Comparison of ENCODE assay signal across 26 cellular contexts in genomic region chr16:49931931-49932330, GRCh38.
"Had no signal": no experiment of that assay in that cellular context is flagged by ENCODE, and none has a peak within 500 bp of the region (broad histone marks: within the 10 kb centered on the region; RNA-seq: fewer than 3 reads in every experiment).

No MANE protein-coding gene starts in this region.

- H3K4me1 ChIP-seq: adrenal gland, body of pancreas, foreskin keratinocyte, lower lobe of right lung, pancreas, psoas muscle, suprapubic skin, tibial artery had no signal

- H3K4me3 Mint-ChIP-seq: activated CD4-positive, alpha-beta T cell treated with anti-CD3 and anti-CD28 coated beads, Interleukin-2, amount 10 ng/mL, durations not matched to agents 7 days and 5 days; activated CD8-positive, alpha-beta T cell treated with anti-CD3 and anti-CD28 coated beads for 36 hours; activated naive CD8-positive, alpha-beta T cell treated with anti-CD3 and anti-CD28 coated beads for 36 hours; activated T-cell treated with anti-CD3 and anti-CD28 coated beads, Interleukin-2, amount 50 U/mL, for 4 hours; activated T-helper 17 cell treated with anti-CD3 and anti-CD28 coated beads, Interleukin-2, amount 50 U/mL, for 72 hours; dendritic cell treated with granulocyte-macrophage colony-stimulating factor and Interleukin-4, amounts not matched to agents 40 ng/mL and 50 ng/mL, for 4 days; natural killer cell treated with Interleukin-12 subunit alpha and Interleukin-12 subunit beta and Interleukin-15 and Interleukin-18, amount 100 ng/mL, for 72 hours; WTC11 had no signal

- ATAC-seq: activated CD8-positive, alpha-beta T cell treated with anti-CD3 and anti-CD28 coated beads for 36 hours; activated T-cell treated with anti-CD3 and anti-CD28 coated beads, Interleukin-2, amount 50 U/mL, for 4 hours; activated T-helper 17 cell treated with anti-CD3 and anti-CD28 coated beads, Interleukin-2, amount 50 U/mL, for 72 hours; body of pancreas; foreskin keratinocyte; heart right ventricle; left lobe of liver; lower lobe of right lung; natural killer cell treated with Interleukin-12 subunit alpha and Interleukin-12 subunit beta and Interleukin-15 and Interleukin-18, amount 100 ng/mL, for 72 hours; pancreas; psoas muscle; WTC11 had no signal

- H3K9me3 Mint-ChIP-seq: activated CD4-positive, alpha-beta T cell treated with anti-CD3 and anti-CD28 coated beads, Interleukin-2, amount 10 ng/mL, durations not matched to agents 7 days and 5 days; activated CD8-positive, alpha-beta T cell treated with anti-CD3 and anti-CD28 coated beads for 36 hours; activated naive CD8-positive, alpha-beta T cell treated with anti-CD3 and anti-CD28 coated beads for 36 hours; activated T-cell treated with anti-CD3 and anti-CD28 coated beads, Interleukin-2, amount 50 U/mL, for 4 hours; activated T-helper 17 cell treated with anti-CD3 and anti-CD28 coated beads, Interleukin-2, amount 50 U/mL, for 72 hours; dendritic cell treated with granulocyte-macrophage colony-stimulating factor and Interleukin-4, amounts not matched to agents 40 ng/mL and 50 ng/mL, for 4 days; natural killer cell treated with Interleukin-12 subunit alpha and Interleukin-12 subunit beta and Interleukin-15 and Interleukin-18, amount 100 ng/mL, for 72 hours; WTC11 had no signal

- H3K4me1 Mint-ChIP-seq: activated CD4-positive, alpha-beta T cell treated with anti-CD3 and anti-CD28 coated beads, Interleukin-2, amount 10 ng/mL, durations not matched to agents 7 days and 5 days; activated naive CD8-positive, alpha-beta T cell treated with anti-CD3 and anti-CD28 coated beads for 36 hours; activated T-helper 17 cell treated with anti-CD3 and anti-CD28 coated beads, Interleukin-2, amount 50 U/mL, for 72 hours had no signal

- DNase-seq: activated CD4-positive, alpha-beta T cell treated with anti-CD3 and anti-CD28 coated beads for 1 hour; activated CD4-positive, alpha-beta T cell treated with anti-CD3 and anti-CD28 coated beads, Interleukin-2, amount 10 ng/mL, durations not matched to agents 7 days and 5 days; activated CD8-positive, alpha-beta T cell treated with anti-CD3 and anti-CD28 coated beads for 36 hours; activated naive CD4-positive, alpha-beta T cell; activated naive CD8-positive, alpha-beta T cell treated with anti-CD3 and anti-CD28 coated beads for 36 hours; activated T-cell treated with anti-CD3 and anti-CD28 coated beads, Interleukin-2, amount 50 U/mL, for 4 hours; adrenal gland; body of pancreas; foreskin keratinocyte; heart right ventricle; kidney glomerular epithelial cell; lower lobe of right lung; mesenchymal stem cell; pancreas; psoas muscle; stimulated activated naive CD4-positive, alpha-beta T cell; T-helper 2 cell; tibial artery had no signal

- H3K27me3 ChIP-seq: adrenal gland, body of pancreas, cardiac muscle cell, esophagus muscularis mucosa, foreskin keratinocyte, pancreas, tibial artery had no signal

- H3K9me3 ChIP-seq: adrenal gland, body of pancreas, esophagus muscularis mucosa, heart right ventricle, lower lobe of right lung, pancreas, psoas muscle, suprapubic skin, tibial artery had no signal

- H3K4me3 ChIP-seq: adrenal gland, body of pancreas, cardiac muscle cell, esophagus muscularis mucosa, heart right ventricle, lower lobe of right lung, pancreas, psoas muscle, suprapubic skin, tibial artery had no signal

- H3K36me3 Mint-ChIP-seq: activated naive CD8-positive, alpha-beta T cell treated with anti-CD3 and anti-CD28 coated beads for 36 hours; natural killer cell treated with Interleukin-12 subunit alpha and Interleukin-12 subunit beta and Interleukin-15 and Interleukin-18, amount 100 ng/mL, for 72 hours; WTC11 had no signal

- H3K36me3 ChIP-seq: adrenal gland, cardiac muscle cell, esophagus muscularis mucosa, heart right ventricle, lower lobe of right lung, pancreas, suprapubic skin, tibial artery had no signal

- H3K27ac ChIP-seq: adrenal gland, body of pancreas, cardiac muscle cell, foreskin keratinocyte, heart right ventricle, lower lobe of right lung, pancreas, psoas muscle, suprapubic skin, tibial artery had no signal

- H3K27ac Mint-ChIP-seq: activated CD4-positive, alpha-beta T cell treated with anti-CD3 and anti-CD28 coated beads, Interleukin-2, amount 10 ng/mL, durations not matched to agents 7 days and 5 days; activated CD8-positive, alpha-beta T cell treated with anti-CD3 and anti-CD28 coated beads for 36 hours; activated naive CD8-positive, alpha-beta T cell treated with anti-CD3 and anti-CD28 coated beads for 36 hours; activated T-helper 17 cell treated with anti-CD3 and anti-CD28 coated beads, Interleukin-2, amount 50 U/mL, for 72 hours; dendritic cell treated with granulocyte-macrophage colony-stimulating factor and Interleukin-4, amounts not matched to agents 40 ng/mL and 50 ng/mL, for 4 days; natural killer cell treated with Interleukin-12 subunit alpha and Interleukin-12 subunit beta and Interleukin-15 and Interleukin-18, amount 100 ng/mL, for 72 hours; WTC11 had no signal
